Comparison of ENCODE assay signal across 10 cellular contexts in genomic region chr5:24644757-24645156, GRCh38. TPM values are rescaled to one million over a fixed set of nuclear protein-coding genes. Genes with fewer than 3 reads are reported as not detected.
A peak's percentile ranks its signal among the peaks of the same experiment; 100 is the strongest.
DNase-seq lines count a peak whose midpoint lies in the region; ATAC-seq, FAIRE-seq and TF ChIP-seq lines count a peak whose summit lies in the region.
"Had no signal": no experiment of that assay in that cellular context is flagged by ENCODE, and none has a peak within 500 bp of the region (broad histone marks: within the 10 kb centered on the region; RNA-seq: fewer than 3 reads in every experiment).

Gene CDH10 (minus strand): TSS chr5:24644978. CDS start chr5:24593490, 51,488 bp downstream.

- CTCF ChIA-PET in CD8-positive, alpha-beta memory T cell (lab: Charles Lee), result no interaction called here

- no peak for TF ChIP-seq CTCF in nephron (IDR thresholded peaks at IDR 0.05; ENCODE audit: unreplicated experiment in 3 of 3)

- TF ChIP-seq POLR2A in GM12892 (IDR thresholded peaks at IDR 0.05; ENCODE audit: low read depth, low read length), result no peak

- peaks cover 9% of the 10 kb centered on the region for H3K4me1 Mint-ChIP-seq in nephron
- no peaks in the 10 kb centered on the region for H3K4me1 Mint-ChIP-seq in CD8-positive, alpha-beta memory T cell

- H3K9me3 Mint-ChIP-seq in nephron, result no peaks in the 10 kb centered on the region
- peaks cover 0 to 24% (median 9%) of the 10 kb centered on the region in 5 donors for H3K9me3 Mint-ChIP-seq in CD8-positive, alpha-beta memory T cell

- no peaks in the 10 kb centered on the region for H3K36me3 Mint-ChIP-seq in nephron (ENCODE audit: low read depth)
- H3K36me3 Mint-ChIP-seq in CD8-positive, alpha-beta memory T cell, result no peaks in the 10 kb centered on the region

- no peaks in the 10 kb centered on the region for H3K4me1 ChIP-seq in CD8-positive, alpha-beta memory T cell (ENCODE audit: insufficient read depth, low read length)

- POLR2A ChIA-PET in CD8-positive, alpha-beta memory T cell (lab: Charles Lee), result no interaction called here

- H3K36me3 ChIP-seq in CD8-positive, alpha-beta memory T cell (ENCODE audit: insufficient read depth, low read length), result no peaks in the 10 kb centered on the region

- H3K27me3 ChIP-seq in CD8-positive, alpha-beta memory T cell (ENCODE audit: insufficient read depth, low read length, poor library complexity, severe bottlenecking), result no peaks in the 10 kb centered on the region

- no peaks in the 10 kb centered on the region for H3K27me3 Mint-ChIP-seq in nephron (ENCODE audit: low read depth)
- no peaks in the 10 kb centered on the region for H3K27me3 Mint-ChIP-seq in CD8-positive, alpha-beta memory T cell

- H3K9me3 ChIP-seq in CD8-positive, alpha-beta memory T cell (ENCODE audit: low read length), result no peaks in the 10 kb centered on the region

- no peak for FAIRE-seq in GM12892 (lab: Jason Lieb, UNC)

- DNase-seq in D341Med (ENCODE audit: low spot score) (peak; percentile 55), NCI-H460 (ENCODE audit: extremely low read depth, low read depth) (peak; percentile 76), SIG-M5 (lab: John Stamatoyannopoulos, UW) (no peak), GM12892 (ENCODE audit: insufficient read length) (no peak)
- no peak for DNase-seq in CD8-positive, alpha-beta memory T cell

- no peak within 1 kb of the TSS for H3K4me3 ChIP-seq in CD8-positive, alpha-beta memory T cell (ENCODE audit: low read length)

- peak within 1 kb of the TSS; percentile 62 for H3K27ac ChIP-seq in cingulate gyrus (ENCODE audit: low read depth, low read length)
- no peak within 1 kb of the TSS for H3K27ac ChIP-seq in CD8-positive, alpha-beta memory T cell (ENCODE audit: low read depth, low read length)

- peak within 1 kb of the TSS; percentile 87 to 92 (median 90) for H3K4me3 Mint-ChIP-seq in nephron
- H3K4me3 Mint-ChIP-seq in CD8-positive, alpha-beta memory T cell, result no peak within 1 kb of the TSS

- ATAC-seq in HG03097 (IDR thresholded peaks at IDR 0.05; ENCODE audit: low FRiP score, unreplicated experiment), result no peak

- H3K27ac Mint-ChIP-seq in nephron, result peak within 1 kb of the TSS; percentile 24 to 84 (median 77)
- H3K27ac Mint-ChIP-seq in CD8-positive, alpha-beta memory T cell, result no peak within 1 kb of the TSS

RNA-seq across cellular contexts. Expression of gene CDH10, which starts in this region (rescaled TPM):
- total RNA-seq in NCI-H460 (2014; rRNA removed; shearing (Covaris generic)), result 7.9 and 8.6 TPM in 2 replicates
- 8.8 and 12.8 TPM in 2 replicates for polyA plus RNA-seq in NCI-H460 (2014; cell fraction: nucleus; rRNA removed)
- total RNA-seq in CD8-positive, alpha-beta memory T cell, result not detected
- not detected for polyA plus RNA-seq in CD8-positive, alpha-beta memory T cell
- polyA plus RNA-seq in GM12892 (2012; ENCODE audit: missing spikeins), result not detected
- total RNA-seq: dermis microvascular lymphatic vessel endothelial cell; T-helper 1 cell treated with Interleukin-12 subunit alpha and Interleukin-12 subunit beta and Interleukin-4 antibody, amounts not matched to agents 30 ng/mL and 1 ng/mL, for 36 hours had no signal

Comparison
In these comparisons a context has a peak if more than half of its experiments do, and no peak if none do; other contexts are left out.
1. DNase-seq: peak in D341Med (single experiment) and NCI-H460 (single experiment); none in CD8-positive, alpha-beta memory T cell (0 of 5), SIG-M5 (single experiment) and GM12892 (single experiment).
2. H3K27ac Mint-ChIP-seq: peak in nephron (3 of 3); none in CD8-positive, alpha-beta memory T cell (0 of 8).
3. H3K4me3 Mint-ChIP-seq: peak in nephron (3 of 3); none in CD8-positive, alpha-beta memory T cell (0 of 7).